ENCODE assay signal across 17 cellular contexts in genomic region chr13:30934381-30934780, GRCh38. TPM values are rescaled to one million over a fixed set of nuclear protein-coding genes. Genes with fewer than 3 reads are reported as not detected.
DNase-seq lines count a peak whose midpoint lies in the region; ATAC-seq and TF ChIP-seq lines count a peak whose summit lies in the region.
"Had no signal": no experiment of that assay in that cellular context is flagged by ENCODE, and none has a peak within 500 bp of the region (broad histone marks: within the 10 kb centered on the region; RNA-seq: fewer than 3 reads in every experiment).

No MANE protein-coding gene starts in this region.

- no peak for TF ChIP-seq RAD21 in HCT116 (IDR thresholded peaks at IDR 0.05; ENCODE audit: low read depth)

- ATAC-seq in HCT116 (peak; percentile 81), Panc1 (0 out of 2 replicates have a peak, but pooled peaks have one; percentile 53)
- ATAC-seq: heart left ventricle had no signal

- no peaks in the 10 kb centered on the region for H3K9me2 ChIP-seq in HCT116 (ENCODE audit: insufficient read depth)

- CTCF ChIA-PET in HCT116 (lab: Charles Lee) = interaction anchor here (1.8 kb wide), 1 partner anchor 45 kb away, joined by 4 read pairs; no protein-coding TSS in a partner anchor
- CTCF ChIA-PET in Panc1 (lab: Charles Lee) = interaction anchor here (0.6 kb wide), 1 partner anchor 71 kb away, joined by 3 read pairs; no protein-coding TSS in a partner anchor

- no peak overlapping the region for H3K4me3 Mint-ChIP-seq in progenitor cell of endocrine pancreas (ENCODE audit: low read depth)
- H3K4me3 Mint-ChIP-seq: activated CD4-positive, alpha-beta memory T cell treated with anti-CD3 and anti-CD28 coated beads for 36 hours; CD4-positive, alpha-beta T cell had no signal

- no peaks in the 10 kb centered on the region for H3K4me1 ChIP-seq in HCT116 (ENCODE audit: control insufficient read depth in 1 of 2, insufficient read depth in 2 of 2, low read length in 2 of 2)
- H3K4me1 ChIP-seq in Panc1 (ENCODE audit: control insufficient read depth, insufficient read depth, low read length) = no peaks in the 10 kb centered on the region
- no peaks in the 10 kb centered on the region for H3K4me1 ChIP-seq in spleen
- H3K4me1 ChIP-seq: left ventricle myocardium inferior, SJSA1 had no signal

- H3K27ac ChIP-seq in HCT116 (ENCODE audit: low read depth, low read length) (no peak overlapping the region), Panc1 (ENCODE audit: low read length) (no peak overlapping the region), spleen (no peak overlapping the region)
- H3K27ac ChIP-seq: heart left ventricle, left ventricle myocardium inferior, SJSA1 had no signal

- no peak for TF ChIP-seq POLR2A in HCT116 (IDR thresholded peaks at IDR 0.05; ENCODE audit: borderline replicate concordance, extremely low read depth, insufficient read depth, insufficient read length)
- no peak for TF ChIP-seq POLR2A in spleen (IDR thresholded peaks at IDR 0.05)

- H3K4me2 ChIP-seq in HCT116 (ENCODE audit: low read length) = no peak overlapping the region

- H3K36me3 ChIP-seq in HCT116 (ENCODE audit: control insufficient read depth in 1 of 2, insufficient read depth in 2 of 2, low read length in 2 of 2) (no peaks in the 10 kb centered on the region), Panc1 (ENCODE audit: control insufficient read depth, insufficient read depth, low read length) (no peaks in the 10 kb centered on the region), spleen (no peaks in the 10 kb centered on the region)
- H3K36me3 ChIP-seq: heart left ventricle, left ventricle myocardium inferior, SJSA1 had no signal

- H3K27ac Mint-ChIP-seq in progenitor cell of endocrine pancreas = no peak overlapping the region
- H3K27ac Mint-ChIP-seq: activated CD4-positive, alpha-beta memory T cell treated with anti-CD3 and anti-CD28 coated beads for 36 hours; CD4-positive, alpha-beta T cell had no signal

- BruUV-seq in HCT116 (replicated peaks; lab: Mats Ljungman, UMichigan) (no TSS peak), Panc1 (replicated peaks; lab: Mats Ljungman, UMichigan) (no TSS peak)

- H3K9ac ChIP-seq in HCT116 (ENCODE audit: low read length) = no peak overlapping the region

- H3K36me3 Mint-ChIP-seq in progenitor cell of endocrine pancreas (ENCODE audit: insufficient read depth) = no peaks in the 10 kb centered on the region
- H3K36me3 Mint-ChIP-seq: activated CD4-positive, alpha-beta memory T cell treated with anti-CD3 and anti-CD28 coated beads for 36 hours had no signal

- RAD21 ChIA-PET in HCT116 (lab: Charles Lee; ENCODE audit: low non-redundant PET in 1 of 2, low total read pairs in 2 of 2, uncharacterized antibody in 2 of 2, unreplicated experiment in 2 of 2) = no interaction called here

- no peaks in the 10 kb centered on the region for H4K20me1 ChIP-seq in HCT116 (ENCODE audit: insufficient read depth)

- H3K9me3 ChIP-seq in HCT116 (ENCODE audit: control insufficient read depth in 1 of 2, insufficient read depth in 1 of 2, low read depth in 1 of 2, low read length in 2 of 2) = no peaks in the 10 kb centered on the region
- no peaks in the 10 kb centered on the region for H3K9me3 ChIP-seq in Panc1 (ENCODE audit: control insufficient read depth, insufficient read depth, low read depth, low read length)
- H3K9me3 ChIP-seq in spleen = peaks cover 0 to 14% (median 8%) of the 10 kb centered on the region in 8 donors
- H3K9me3 ChIP-seq: SJSA1 had no signal

- H3K9me3 Mint-ChIP-seq in progenitor cell of endocrine pancreas (ENCODE audit: low read depth) = no peaks in the 10 kb centered on the region

- peaks cover 47% of the 10 kb centered on the region for H3K27me3 Mint-ChIP-seq in progenitor cell of endocrine pancreas

- no peaks in the 10 kb centered on the region for H3K27me3 ChIP-seq in HCT116 (ENCODE audit: insufficient read depth, low read length)
- no peaks in the 10 kb centered on the region for H3K27me3 ChIP-seq in Panc1 (ENCODE audit: control insufficient read depth, insufficient read depth, low read length)
- peaks cover 0 to 48% (median 2%) of the 10 kb centered on the region in 7 donors for H3K27me3 ChIP-seq in spleen (replicated peaks in 1 of 7)
- H3K27me3 ChIP-seq: SJSA1 had no signal

- DNase-seq in HCT116 (ENCODE audit: low read depth, low spot score) (no peak), Panc1 (ENCODE audit: low read depth, low spot score) (no peak), fibroblast of villous mesenchyme (ENCODE audit: low read depth) (peak; percentile 9), progenitor cell of endocrine pancreas (ENCODE audit: low spot score, unreplicated experiment) (no peak), spleen (no peak), OCI-M2 (lab: John Stamatoyannopoulos, UW; ENCODE audit: unreplicated experiment) (no peak)
- no peak for DNase-seq in activated naive CD4-positive, alpha-beta T cell treated with anti-CD3 and anti-CD28 coated beads, Interleukin-2, amount 50 U/mL, for 16 hours
- no peak for DNase-seq in activated CD4-positive, alpha-beta T cell treated with anti-CD3 and anti-CD28 coated beads for 48 hours
- DNase-seq: activated CD4-positive, alpha-beta memory T cell treated with anti-CD3 and anti-CD28 coated beads for 36 hours; CD4-positive, alpha-beta T cell; left ventricle myocardium inferior; MV-4-11; NCI-H2171 treated with DMSO at 0.1 percent for 48 hours had no signal

- peak in 2 of 3 experiments; percentile 27 to 38; a peak in 3 of 6 replicates for TF ChIP-seq CTCF in HCT116 (IDR thresholded peaks at IDR 0.05 in 2 of 3, conservative IDR thresholded peaks at IDR 0.05 in 1 of 3; ENCODE audit: borderline replicate concordance in 1 of 3, insufficient read depth in 1 of 3, low read depth in 2 of 3, low read length in 2 of 3)
- no peak for TF ChIP-seq CTCF in Panc1 (IDR thresholded peaks at IDR 0.05)
- TF ChIP-seq CTCF in fibroblast of villous mesenchyme (IDR thresholded peaks at IDR 0.05; ENCODE audit: insufficient read depth, low read depth, low read length) = peak; percentile 20
- peak; percentile 55 for TF ChIP-seq CTCF in progenitor cell of endocrine pancreas (IDR thresholded peaks at IDR 0.05; ENCODE audit: unreplicated experiment)
- TF ChIP-seq CTCF in spleen (IDR thresholded peaks at IDR 0.05 in 8 of 11, conservative IDR thresholded peaks at IDR 0.05 in 3 of 11) = no peak

- WGBS in spleen, 5 donors = 50 to 80% (median 70%) methylated on average over 1 to 6 of the region's 6 CpGs

- H3K79me2 ChIP-seq in HCT116 (ENCODE audit: insufficient read depth, low read length) = no peaks in the 10 kb centered on the region

- in situ Hi-C loops in Panc1 (cut with HindIII; ENCODE audit: low pct_unique_long_range_greater_than_20kb, low sequenced_read_pairs) = no loop called here

- H3K4me1 Mint-ChIP-seq in progenitor cell of endocrine pancreas (ENCODE audit: low read depth) = peaks cover 11% of the 10 kb centered on the region

- intact Hi-C loops in HCT116 (cut with micrococcal nuclease) = no loop called here
- intact Hi-C loops in Panc1 (cut with micrococcal nuclease; ENCODE audit: unreplicated experiment) = no loop called here
- intact Hi-C loops in spleen (cut with DNase I; ENCODE audit: low total_unique reads) = no loop called here

- H3K4me3 ChIP-seq in HCT116 (replicated peaks in 1 of 2; ENCODE audit: low read depth in 1 of 2, low read length in 2 of 2) (no peak overlapping the region), Panc1 (ENCODE audit: low read depth in 2 of 2, low read length in 2 of 2) (no peak overlapping the region), fibroblast of villous mesenchyme (ENCODE audit: low read depth, low read length) (no peak overlapping the region), spleen (no peak overlapping the region)
- H3K4me3 ChIP-seq: heart left ventricle, left ventricle myocardium inferior, SJSA1 had no signal

- POLR2A ChIA-PET in HCT116 (lab: Charles Lee) (no interaction called here), Panc1 (lab: Charles Lee) (no interaction called here)

- H2AFZ ChIP-seq in HCT116 (ENCODE audit: low read depth, low read length, poor library complexity, severe bottlenecking) = no peak overlapping the region

TF ChIP-seq in HCT116, 20 proteins besides CTCF, POLR2A, EP300 and RAD21:
- TF ChIP-seq SIN3A (IDR thresholded peaks at IDR 0.05; ENCODE audit: low read depth) (no peak), ZNF274 (IDR thresholded peaks at IDR 0.05; ENCODE audit: low read depth, low read length) (no peak), ZFX (IDR thresholded peaks at IDR 0.05) (no peak), TCF7L2 (IDR thresholded peaks at IDR 0.05; ENCODE audit: borderline replicate concordance, extremely low read depth, insufficient read depth, insufficient read length) (no peak), FOSL1 (IDR thresholded peaks at IDR 0.05; ENCODE audit: low read depth) (no peak), CEBPB (IDR thresholded peaks at IDR 0.05; ENCODE audit: low read depth) (no peak)

RNA-seq across cellular contexts. Expression of gene TEX26, which starts 1.9 kb away (rescaled TPM):
- total RNA-seq in HCT116 (2021; ENCODE audit: unreplicated experiment) (not detected), Panc1 (2021; ENCODE audit: unreplicated experiment) (not detected), fibroblast of villous mesenchyme (under 0.01 TPM in 1 of 2 replicates, not detected in the other), progenitor cell of endocrine pancreas (not detected in 2 replicates), spleen (not detected)
- not detected in 2 replicates for polyA plus RNA-seq in HCT116 (2012)
- polyA plus RNA-seq in Panc1 (2012; ENCODE audit: insufficient read length) = not detected
- polyA plus RNA-seq in spleen = not detected
- total RNA-seq: activated CD4-positive, alpha-beta memory T cell treated with anti-CD3 and anti-CD28 coated beads for 36 hours; CD4-positive, alpha-beta T cell; Daoy; heart left ventricle; left ventricle myocardium inferior; pulmonary artery endothelial cell; SJSA1 had no signal
- polyA plus RNA-seq: heart left ventricle had no signal

RNA-seq across cellular contexts. Expression of gene MEDAG, which starts 28.3 kb away (rescaled TPM):
- total RNA-seq in HCT116 (2021; ENCODE audit: unreplicated experiment) (not detected), Panc1 (2021; ENCODE audit: unreplicated experiment) (0.67 TPM), fibroblast of villous mesenchyme (12.1 and 20.0 TPM in 2 replicates), progenitor cell of endocrine pancreas (not detected in 2 replicates), spleen (1 to 10 TPM in 1 of 7 donors, under 1 TPM in 3, not detected in 3; 0.16 to 1.1 (median 0.21) TPM)
- polyA plus RNA-seq in HCT116 (2012) = not detected in 2 replicates
- polyA plus RNA-seq in Panc1 (2012; ENCODE audit: insufficient read length) = 0.28 TPM
- polyA plus RNA-seq in spleen = 1 to 10 TPM in 1 of 3 donors, under 1 TPM in 2; 0.46 to 2.7 (median 0.83) TPM
- total RNA-seq: activated CD4-positive, alpha-beta memory T cell treated with anti-CD3 and anti-CD28 coated beads for 36 hours; CD4-positive, alpha-beta T cell; SJSA1 had no signal

Comparison
In these comparisons a context has a peak if more than half of its experiments do, and no peak if none do; other contexts are left out.
1. CTCF ChIP-seq: peak in HCT116 (2 of 3), fibroblast of villous mesenchyme (single experiment) and progenitor cell of endocrine pancreas (single experiment); none in Panc1 (single experiment) and spleen (0 of 11).